20 cellular contexts compared by ENCODE assay signal in genomic region chr13:90375851-90376250, GRCh38.
"Had no signal": no experiment of that assay in that cellular context is flagged by ENCODE, and none has a peak within 500 bp of the region (broad histone marks: within the 10 kb centered on the region; RNA-seq: fewer than 3 reads in every experiment).

No MANE protein-coding gene starts in this region.

- H3K27me3 ChIP-seq: esophagus squamous epithelium, gastrocnemius medialis, heart right ventricle had no signal

- DNase-seq: activated CD4-positive, alpha-beta T cell treated with anti-CD3 and anti-CD28 coated beads, Interleukin-2, amount 10 ng/mL, durations not matched to agents 24 days and 14 days; activated CD4-positive, CD25-positive, alpha-beta regulatory T cell; activated CD8-positive, alpha-beta memory T cell treated with anti-CD3 and anti-CD28 coated beads, Interleukin-2, amount 50 U/mL, for 4 hours; activated CD8-positive, alpha-beta T cell treated with anti-CD3 and anti-CD28 coated beads, Interleukin-2, amount 10 ng/mL, durations not matched to agents 7 days and 5 days; activated gamma-delta T cell; activated T-cell treated with anti-CD3 and anti-CD28 coated beads, Interleukin-2, amount 50 U/mL, for 72 hours; amniotic stem cell; effector CD8-positive, alpha-beta T cell; esophagus squamous epithelium; gastrocnemius medialis; heart right ventricle; left cardiac atrium; lower lobe of right lung; psoas muscle; stimulated activated CD4-positive, alpha-beta T cell treated with anti-CD3 and anti-CD28 coated beads, Interleukin-1b, Interleukin-23, amount 100 ng/mL, for 48 hours; stimulated activated naive CD8-positive, alpha-beta T cell treated with anti-CD3 and anti-CD28 coated beads, Interleukin-15, amount 100 ng/mL, for 72 hours; T-helper 2 cell had no signal

- H3K9me3 ChIP-seq: esophagus squamous epithelium, gastrocnemius medialis, lower lobe of right lung, psoas muscle had no signal

- FAIRE-seq: endothelial cell of umbilical vein had no signal

- ATAC-seq: activated CD8-positive, alpha-beta T cell treated with anti-CD3 and anti-CD28 coated beads, Interleukin-2, amount 10 ng/mL, durations not matched to agents 7 days and 5 days; activated naive CD4-positive, alpha-beta T cell treated with anti-CD3 and anti-CD28 coated beads, Interleukin-2, amount 50 U/mL, for 72 hours; activated T-cell treated with anti-CD3 and anti-CD28 coated beads, Interleukin-2, amount 50 U/mL, for 72 hours; gastrocnemius medialis; heart right ventricle; left cardiac atrium; lower lobe of right lung; psoas muscle; sciatic nerve; stimulated activated naive CD8-positive, alpha-beta T cell treated with anti-CD3 and anti-CD28 coated beads, Interleukin-15, amount 100 ng/mL, for 72 hours had no signal

- H3K27ac ChIP-seq: esophagus squamous epithelium, gastrocnemius medialis, heart right ventricle, lower lobe of right lung, psoas muscle had no signal

- H3K4me3 ChIP-seq: esophagus squamous epithelium, gastrocnemius medialis, heart right ventricle, lower lobe of right lung, psoas muscle had no signal

- H3K4me1 ChIP-seq: esophagus squamous epithelium, gastrocnemius medialis, heart right ventricle, lower lobe of right lung, psoas muscle had no signal

- H3K36me3 ChIP-seq: esophagus squamous epithelium, gastrocnemius medialis, heart right ventricle, lower lobe of right lung had no signal
